16 cellular contexts compared by ENCODE assay signal in genomic region chr2:236078675-236079255, GRCh38.
"Had no signal": no experiment of that assay in that cellular context is flagged by ENCODE, and none has a peak within 500 bp of the region (broad histone marks: within the 10 kb centered on the region; RNA-seq: fewer than 3 reads in every experiment).

No MANE protein-coding gene starts in this region.

- H3K27ac ChIP-seq: brain microvascular endothelial cell, esophagus squamous epithelium, heart right ventricle had no signal

- H3K9me3 ChIP-seq: esophagus squamous epithelium had no signal

- H3K27ac Mint-ChIP-seq: activated CD4-positive, alpha-beta memory T cell treated with anti-CD3 and anti-CD28 coated beads, Interleukin-2, amount 10 ng/mL, durations not matched to agents 7 days and 5 days; activated CD4-positive, alpha-beta T cell treated with anti-CD3 and anti-CD28 coated beads for 36 hours; activated T-helper 2 cell treated with anti-CD3 and anti-CD28 coated beads, Interferon-gamma antibody, Interleukin-2, Interleukin-4, amounts not matched to agents 10 μg/mL and 5 μg/mL and 100 μg/mL, durations not matched to agents 14 hours and 24 hours and 36 hours; immature natural killer cell; memory B cell; nephron had no signal

- H3K4me3 Mint-ChIP-seq: activated CD4-positive, alpha-beta memory T cell treated with anti-CD3 and anti-CD28 coated beads, Interleukin-2, amount 10 ng/mL, durations not matched to agents 7 days and 5 days; activated CD4-positive, alpha-beta T cell treated with anti-CD3 and anti-CD28 coated beads for 36 hours; central memory CD8-positive, alpha-beta T cell; immature natural killer cell; memory B cell; nephron had no signal

- H3K36me3 Mint-ChIP-seq: immature natural killer cell, memory B cell had no signal

- H3K4me1 ChIP-seq: esophagus squamous epithelium, heart right ventricle had no signal

- H3K27me3 Mint-ChIP-seq: activated CD4-positive, alpha-beta memory T cell treated with anti-CD3 and anti-CD28 coated beads, Interleukin-2, amount 10 ng/mL, durations not matched to agents 7 days and 5 days; central memory CD8-positive, alpha-beta T cell had no signal

- H3K9me3 Mint-ChIP-seq: activated CD4-positive, alpha-beta memory T cell treated with anti-CD3 and anti-CD28 coated beads, Interleukin-2, amount 10 ng/mL, durations not matched to agents 7 days and 5 days; activated T-helper 2 cell treated with anti-CD3 and anti-CD28 coated beads, Interferon-gamma antibody, Interleukin-2, Interleukin-4, amounts not matched to agents 10 μg/mL and 5 μg/mL and 100 μg/mL, durations not matched to agents 14 hours and 24 hours and 36 hours; central memory CD8-positive, alpha-beta T cell; immature natural killer cell; nephron had no signal

- H3K27me3 ChIP-seq: brain microvascular endothelial cell, esophagus squamous epithelium, heart right ventricle had no signal

- H3K4me1 Mint-ChIP-seq: activated CD4-positive, alpha-beta memory T cell treated with anti-CD3 and anti-CD28 coated beads, Interleukin-2, amount 10 ng/mL, durations not matched to agents 7 days and 5 days; activated CD4-positive, alpha-beta T cell treated with anti-CD3 and anti-CD28 coated beads for 36 hours; central memory CD8-positive, alpha-beta T cell; immature natural killer cell; memory B cell had no signal

- H3K4me3 ChIP-seq: esophagus squamous epithelium, heart right ventricle had no signal

- H3K36me3 ChIP-seq: brain microvascular endothelial cell, esophagus squamous epithelium, heart right ventricle had no signal

- DNase-seq: activated CD4-positive, alpha-beta memory T cell treated with anti-CD3 and anti-CD28 coated beads, Interleukin-2, amount 10 ng/mL, durations not matched to agents 7 days and 5 days; activated CD4-positive, alpha-beta T cell treated with anti-CD3 and anti-CD28 coated beads for 36 hours; activated naive CD4-positive, alpha-beta T cell treated with Interleukin-2 at 50 U/mL for 16 hours; activated T-cell treated with anti-CD3 and anti-CD28 coated beads, Interleukin-2, amount 50 U/mL, for 1 hour; cortex of kidney; esophagus squamous epithelium; heart right ventricle; immature natural killer cell; stimulated activated CD8-positive, alpha-beta memory T cell treated with anti-CD3 and anti-CD28 coated beads, Interleukin-4, amount 100 ng/mL, for 48 hours; stimulated activated naive CD4-positive, alpha-beta T cell; SW 1271 had no signal
